ENCODE assay signal across 1 cellular context in the genomic region with DNA sequence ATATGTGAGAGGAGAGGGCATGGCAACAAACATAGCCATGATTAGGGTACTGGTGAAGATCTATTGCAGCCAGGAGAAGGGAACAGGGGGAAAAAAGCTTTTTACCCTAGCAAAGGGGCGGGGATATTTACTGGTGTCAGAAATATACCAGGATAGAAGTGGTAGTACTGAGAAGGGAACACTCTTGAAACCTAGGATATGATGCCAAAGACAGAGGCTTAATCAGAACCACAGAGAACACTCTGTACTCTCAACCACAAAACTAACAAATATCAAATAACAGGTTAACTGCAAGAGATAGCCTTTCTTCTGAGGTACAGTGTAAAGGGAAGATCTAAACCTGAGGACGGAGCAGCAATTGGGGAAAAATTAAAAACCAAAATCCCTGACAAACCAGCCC.
TF ChIP-seq lines count a peak whose summit lies in the region.

No MANE protein-coding gene starts in this region.

TF ChIP-seq in H1, 55 proteins besides CTCF, POLR2A, EP300 and RAD21:
- TF ChIP-seq KDM1A (IDR thresholded peaks at IDR 0.05; ENCODE audit: borderline replicate concordance, low read length) (no peak), ASH2L (IDR thresholded peaks at IDR 0.05; ENCODE audit: low read length) (no peak), CREB1 (IDR thresholded peaks at IDR 0.05) (no peak), BACH1 (IDR thresholded peaks at IDR 0.05; ENCODE audit: low read length) (no peak), GTF2F1 (IDR thresholded peaks at IDR 0.05; ENCODE audit: borderline replicate concordance, low read depth, low read length) (no peak), ATF3 (IDR thresholded peaks at IDR 0.05; ENCODE audit: insufficient read depth, low read depth, low read length) (no peak), HDAC2 (IDR thresholded peaks at IDR 0.05; ENCODE audit: borderline replicate concordance in 1 of 2, low read depth in 2 of 2, low read length in 2 of 2) (no peak), NANOG (IDR thresholded peaks at IDR 0.05; ENCODE audit: insufficient read depth, low read depth, low read length, poor library complexity, severe bottlenecking) (no peak), ZNF274 (IDR thresholded peaks at IDR 0.05; ENCODE audit: borderline replicate concordance, extremely low read depth, low read length) (no peak)
